In the genomic region with DNA sequence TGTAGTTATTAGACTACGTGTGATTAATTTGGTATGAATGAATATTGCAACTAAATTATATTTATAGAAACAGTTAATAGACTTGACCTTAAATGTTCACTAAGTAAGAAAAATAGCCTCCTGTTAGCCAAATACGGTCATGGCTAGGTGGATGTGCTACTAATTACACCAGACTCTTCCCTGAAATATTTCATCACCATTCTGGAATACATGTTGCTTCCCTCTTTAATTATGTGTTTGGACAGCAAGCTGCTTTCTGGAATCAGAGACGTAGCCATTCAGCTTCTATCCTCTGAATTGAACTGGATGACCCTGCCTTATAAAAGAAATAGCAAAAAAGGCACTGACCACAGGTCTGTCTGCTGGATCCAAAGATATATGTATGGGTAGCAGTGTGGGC, we compare ENCODE assay signal across 26 cellular contexts.
DNase-seq lines count a peak whose midpoint lies in the region; ATAC-seq, FAIRE-seq and TF ChIP-seq lines count a peak whose summit lies in the region.
"Had no signal": no experiment of that assay in that cellular context is flagged by ENCODE, and none has a peak within 500 bp of the region (broad histone marks: within the 10 kb centered on the region; RNA-seq: fewer than 3 reads in every experiment).

No MANE protein-coding gene starts in this region.

- ATAC-seq in Right ventricle myocardium inferior (peak; percentile 14), gastroesophageal sphincter (peak; percentile 80)

- no peak for TF ChIP-seq EP300 in gastroesophageal sphincter (IDR thresholded peaks at IDR 0.05)

- no peak for FAIRE-seq in GM12891 (lab: Jason Lieb, UNC)
- FAIRE-seq: D721Med had no signal

- H3K4me1 ChIP-seq in right atrium auricular region (no peaks in the 10 kb centered on the region), gastroesophageal sphincter (peaks cover 5 to 35% (median 7%) of the 10 kb centered on the region in 3 donors), subcutaneous abdominal adipose tissue (ENCODE audit: control insufficient read depth in 5 of 5, insufficient read depth in 5 of 5, low read length in 5 of 5) (peaks cover 0 to 12% (median 4%) of the 10 kb centered on the region in 5 donors)
- H3K4me1 ChIP-seq: BLaER1 treated with 17β-estradiol and CSF1 and Interleukin-3, amounts not matched to agents 10 nM and 100 nM; HAP-1 had no signal

- H3K9me3 ChIP-seq in right atrium auricular region: no peaks in the 10 kb centered on the region
- H3K9me3 ChIP-seq in gastroesophageal sphincter: no peaks in the 10 kb centered on the region
- no peaks in the 10 kb centered on the region for H3K9me3 ChIP-seq in subcutaneous abdominal adipose tissue (ENCODE audit: control insufficient read depth in 5 of 5, low read length in 5 of 5)
- H3K9me3 ChIP-seq: BLaER1 treated with 17β-estradiol and CSF1 and Interleukin-3, amounts not matched to agents 10 nM and 100 nM; HAP-1 had no signal

- TF ChIP-seq CTCF in right atrium auricular region (IDR thresholded peaks at IDR 0.05) (no peak), gastroesophageal sphincter (IDR thresholded peaks at IDR 0.05) (no peak)

- no peak overlapping the region for H3K9ac ChIP-seq in subcutaneous abdominal adipose tissue (ENCODE audit: low read length in 5 of 5)
- H3K9ac ChIP-seq: BLaER1 treated with 17β-estradiol and CSF1 and Interleukin-3, amounts not matched to agents 10 nM and 100 nM had no signal

- H3K4me3 ChIP-seq in right atrium auricular region (no peak overlapping the region), gastroesophageal sphincter (no peak overlapping the region), subcutaneous abdominal adipose tissue (ENCODE audit: low read depth in 1 of 5, low read length in 5 of 5) (no peak overlapping the region)
- H3K4me3 ChIP-seq: BLaER1 treated with 17β-estradiol and CSF1 and Interleukin-3, amounts not matched to agents 10 nM and 100 nM; HAP-1 had no signal

- DNase-seq in Right ventricle myocardium inferior (ENCODE audit: missing footprints) (no peak), right atrium auricular region (ENCODE audit: low spot score) (no peak), amniotic epithelial cell (ENCODE audit: low read depth) (peak; percentile 10), GM12891 (ENCODE audit: insufficient read length, low spot score) (no peak), EL (no peak), NCI-H2107 treated with DMSO at 0.1 percent for 48 hours (lab: John Stamatoyannopoulos, UW; ENCODE audit: unreplicated experiment) (no peak)
- DNase-seq: 8988T; ACHN; CD4-positive, alpha-beta T cell; GOT3; KBM-7; MV-4-11; NCI-H1105 treated with DMSO at 0.1 percent for 48 hours; NCI-H146; NCI-H1930; NCI-H2107; NCI-H446 treated with DMSO at 0.1 percent for 48 hours; NCI-H526; NCI-H82; RPMI8226; SHP77 treated with DMSO at 0.1 percent for 48 hours had no signal

- intact Hi-C loops in Right ventricle myocardium inferior (cut with DNase I): no loop called here

- WGBS in gastroesophageal sphincter (ENCODE audit: low coverage in 1 of 2), 2 donors: 6 to 18% methylated on average over 3 of the region's 3 CpGs

- TF ChIP-seq POLR2A in gastroesophageal sphincter (IDR thresholded peaks at IDR 0.05): no peak
- TF ChIP-seq POLR2A in GM12891 (IDR thresholded peaks at IDR 0.05; ENCODE audit: low read depth, low read length): no peak

- no peaks in the 10 kb centered on the region for H3K36me3 ChIP-seq in right atrium auricular region
- H3K36me3 ChIP-seq in gastroesophageal sphincter: no peaks in the 10 kb centered on the region
- H3K36me3 ChIP-seq in subcutaneous abdominal adipose tissue (ENCODE audit: control insufficient read depth in 5 of 5, insufficient read depth in 5 of 5, low read length in 5 of 5): no peaks in the 10 kb centered on the region
- H3K36me3 ChIP-seq: BLaER1 treated with 17β-estradiol and CSF1 and Interleukin-3, amounts not matched to agents 10 nM and 100 nM; HAP-1 had no signal

- no peaks in the 10 kb centered on the region for H3K27me3 ChIP-seq in right atrium auricular region
- H3K27me3 ChIP-seq in gastroesophageal sphincter: no peaks in the 10 kb centered on the region
- H3K27me3 ChIP-seq in subcutaneous abdominal adipose tissue (ENCODE audit: control insufficient read depth in 5 of 5, insufficient read depth in 4 of 5, low read length in 5 of 5): no peaks in the 10 kb centered on the region
- H3K27me3 ChIP-seq: BLaER1 treated with 17β-estradiol and CSF1 and Interleukin-3, amounts not matched to agents 10 nM and 100 nM had no signal

- peak overlapping the region in 1 of 2 donors; percentile 8 for H3K27ac ChIP-seq in right atrium auricular region
- H3K27ac ChIP-seq in gastroesophageal sphincter: peak overlapping the region; percentile 50 to 67 (median 54)
- H3K27ac ChIP-seq in subcutaneous abdominal adipose tissue (ENCODE audit: low read depth, low read length): peak overlapping the region; percentile 5
- H3K27ac ChIP-seq: BLaER1 treated with 17β-estradiol and CSF1 and Interleukin-3, amounts not matched to agents 10 nM and 100 nM had no signal

TF ChIP-seq in GM12891, 5 proteins besides CTCF, POLR2A, EP300 and RAD21:
- TF ChIP-seq SPI1 (IDR thresholded peaks at IDR 0.05; ENCODE audit: low read depth, low read length) (no peak), PAX5 (IDR thresholded peaks at IDR 0.05; ENCODE audit: insufficient read depth, low read length, severe bottlenecking) (no peak)
TF ChIP-seq in GM12891: peak in this region for 0.
